Comparison of ENCODE assay signal across 8 cellular contexts in the genomic region with DNA sequence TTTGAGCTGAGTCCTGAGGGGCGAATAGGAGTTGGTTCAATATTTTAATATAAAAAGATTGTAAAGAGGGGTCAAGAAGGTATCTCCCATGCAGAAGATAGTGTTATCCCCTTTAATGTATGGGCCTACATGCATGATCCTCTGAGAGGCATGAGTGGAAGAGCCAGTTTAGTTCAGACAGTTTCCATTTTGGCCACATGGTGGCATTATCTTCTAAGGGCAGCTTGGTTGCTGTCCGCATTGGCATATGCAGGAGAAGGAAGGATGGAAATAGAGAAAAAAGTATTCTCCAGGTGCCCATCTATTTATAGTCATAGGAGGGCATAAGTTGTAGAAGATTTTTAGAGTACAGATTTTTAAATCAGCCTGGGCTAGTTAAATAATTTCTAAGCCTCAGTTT. TPM values are rescaled to one million over a fixed set of nuclear protein-coding genes. Genes with fewer than 3 reads are reported as not detected.
DNase-seq lines count a peak whose midpoint lies in the region; ATAC-seq, FAIRE-seq and TF ChIP-seq lines count a peak whose summit lies in the region.

No MANE protein-coding gene starts in this region.

- CTCF ChIA-PET in endothelial cell of umbilical vein (lab: Charles Lee), result interaction anchor here (0.6 to 1.4 kb wide), 3 partner anchors 71 to 150 kb away, joined by 3 to 6 read pairs (median 5); no protein-coding TSS in a partner anchor

- FAIRE-seq in endothelial cell of umbilical vein (lab: Jason Lieb, UNC), result no peak

- no peak overlapping the region for H2AFZ ChIP-seq in endothelial cell of umbilical vein (ENCODE audit: low read depth, low read length)

- H3K9ac ChIP-seq in endothelial cell of umbilical vein (replicated peaks; ENCODE audit: extremely low read depth, insufficient read depth, low read length), result no peak overlapping the region

- peaks cover 0 to 16% (median 0%) of the 10 kb centered on the region in 12 donors for H3K9me3 ChIP-seq in heart left ventricle
- H3K9me3 ChIP-seq in endothelial cell of umbilical vein (replicated peaks; ENCODE audit: control insufficient read depth, insufficient read depth, low read length), result no peaks in the 10 kb centered on the region

- peaks cover 5% of the 10 kb centered on the region for H3K9me3 Mint-ChIP-seq in type B pancreatic cell

- no TSS peak for BruUV-seq in endothelial cell of umbilical vein (replicated peaks; lab: Mats Ljungman, UMichigan)

- intact Hi-C loops in heart left ventricle (cut with DNase I), result loop anchor here in 5 of 10 donors (2.0 to 10.0 kb wide), 5 partner anchors 35 to 120 kb away; no protein-coding TSS in a partner anchor
- intact Hi-C loops in Right ventricle myocardium superior (cut with DNase I), result no loop called here
- intact Hi-C loops in endothelial cell of umbilical vein (cut with micrococcal nuclease), result no loop called here

- H3K4me1 ChIP-seq in heart left ventricle (peaks cover 3 to 82% (median 54%) of the 10 kb centered on the region in 12 donors), endothelial cell of umbilical vein (ENCODE audit: control insufficient read depth, extremely low read depth, insufficient read depth, low read length) (peaks cover 37% of the 10 kb centered on the region)

- no peak for TF ChIP-seq POLR2A in heart left ventricle (IDR thresholded peaks at IDR 0.05)
- TF ChIP-seq POLR2A in endothelial cell of umbilical vein (IDR thresholded peaks at IDR 0.05; ENCODE audit: low read depth, low read length), result no peak

- H3K36me3 ChIP-seq in heart left ventricle (peaks cover 0 to 28% (median 5%) of the 10 kb centered on the region in 9 donors), endothelial cell of umbilical vein (ENCODE audit: control insufficient read depth in 2 of 2, extremely low read depth in 1 of 2, insufficient read depth in 2 of 2, low read length in 2 of 2) (peaks cover 4 to 6% of the 10 kb centered on the region in 2 experiments)

- H3K4me3 Mint-ChIP-seq in type B pancreatic cell, result no peak overlapping the region

- dilution Hi-C loops in endothelial cell of umbilical vein (cut with MboI; ENCODE audit: extremely low pct_ligation_motif_present, low sequenced_read_pairs), result no loop called here

- TF ChIP-seq CTCF in heart left ventricle (IDR thresholded peaks at IDR 0.05), result peak; percentile 16 to 57 (median 32)
- peak; percentile 39 to 45 for TF ChIP-seq CTCF in endothelial cell of umbilical vein (IDR thresholded peaks at IDR 0.05; ENCODE audit: extremely low read depth in 1 of 2, insufficient read depth in 1 of 2, low read depth in 1 of 2, low read length in 2 of 2)
- peak; percentile 74 for TF ChIP-seq CTCF in type B pancreatic cell (conservative IDR thresholded peaks at IDR 0.05)

- H3K27ac Mint-ChIP-seq in type B pancreatic cell, result no peak overlapping the region

- H3K4me1 Mint-ChIP-seq in type B pancreatic cell (ENCODE audit: unreplicated experiment), result peaks cover 31% of the 10 kb centered on the region

- POLR2A ChIA-PET in endothelial cell of umbilical vein (lab: Charles Lee), result interaction anchor here (0.8 kb wide), 1 partner anchor 150 kb away, joined by 3 read pairs; no protein-coding TSS in a partner anchor

- H4K20me1 ChIP-seq in endothelial cell of umbilical vein (replicated peaks; ENCODE audit: control insufficient read depth, extremely low read depth, insufficient read depth, low read length), result no peaks in the 10 kb centered on the region

- peaks cover 97% of the 10 kb centered on the region for H3K79me2 ChIP-seq in endothelial cell of umbilical vein (ENCODE audit: control insufficient read depth, insufficient read depth, low read length)

- WGBS in heart left ventricle, 4 donors, result 93 to 99% (median 95%) methylated on average over 2 of the region's 2 CpGs

- peaks cover 29% of the 10 kb centered on the region for H3K36me3 Mint-ChIP-seq in type B pancreatic cell

- no peak for ATAC-seq in heart left ventricle
- ATAC-seq in Right ventricle myocardium superior (ENCODE audit: poor library complexity), result no peak
- ATAC-seq in HG02884 (IDR thresholded peaks at IDR 0.05; ENCODE audit: unreplicated experiment), result no peak
- no peak for ATAC-seq in HG03139 (IDR thresholded peaks at IDR 0.05; ENCODE audit: unreplicated experiment)

- H3K27me3 ChIP-seq in heart left ventricle (no peaks in the 10 kb centered on the region), endothelial cell of umbilical vein (ENCODE audit: control insufficient read depth in 2 of 2, insufficient read depth in 2 of 2, low read length in 2 of 2) (no peaks in the 10 kb centered on the region)

- H3K27ac ChIP-seq in heart left ventricle (no peak overlapping the region), endothelial cell of umbilical vein (ENCODE audit: insufficient read depth, low read depth, low read length) (no peak overlapping the region)

- no peaks in the 10 kb centered on the region for H3K9me1 ChIP-seq in endothelial cell of umbilical vein (replicated peaks; ENCODE audit: control insufficient read depth, extremely low read depth, insufficient read depth, low read length)

- H3K4me3 ChIP-seq in heart left ventricle (no peak overlapping the region), endothelial cell of umbilical vein (replicated peaks in 1 of 3; ENCODE audit: insufficient read depth in 1 of 3, low read depth in 1 of 3, low read length in 3 of 3) (no peak overlapping the region)

- peaks cover 5% of the 10 kb centered on the region for H3K27me3 Mint-ChIP-seq in type B pancreatic cell

- H3K4me2 ChIP-seq in endothelial cell of umbilical vein (ENCODE audit: insufficient read depth, low read length), result no peak overlapping the region

- DNase-seq in heart left ventricle (no peak), Right ventricle myocardium superior (no peak), NCI-H69 (lab: John Stamatoyannopoulos, UW) (peak; percentile 63), endothelial cell of umbilical vein (ENCODE audit: low read depth, low spot score) (peak; percentile 47), type B pancreatic cell (ENCODE audit: extremely low spot score, unreplicated experiment) (no peak), NCI-H1048 (lab: John Stamatoyannopoulos, UW) (no peak)

TF ChIP-seq in endothelial cell of umbilical vein, 7 proteins besides CTCF, POLR2A, EP300 and RAD21:
- TF ChIP-seq EZH2 (IDR thresholded peaks at IDR 0.05; ENCODE audit: borderline replicate concordance, low read depth, low read length, severe bottlenecking) (no peak), POLR2AphosphoS5 (IDR thresholded peaks at IDR 0.05; ENCODE audit: insufficient read depth, low read depth, low read length) (peak; percentile 26)

RNA-seq across cellular contexts. Expression of a gene that starts 5.4 kb away (rescaled TPM):
- total RNA-seq in heart left ventricle (100 to 1,000 TPM in 8 of 9 donors, 10 to 100 TPM in 1; 95.7 to 247 (median 159) TPM), Right ventricle myocardium superior (149 TPM), endothelial cell of umbilical vein (88.8 and 95.3 TPM in 2 replicates), type B pancreatic cell (ENCODE audit: low replicate concordance) (14.4 and 23.0 TPM in 2 replicates)
- polyA plus RNA-seq in heart left ventricle (10 to 100 TPM; 45.0 to 63.6 TPM), endothelial cell of umbilical vein (31.8 and 37.7 TPM in 2 replicates)
- polyA plus RNA-seq in endothelial cell of umbilical vein (2011; cell fraction: cytosol; rRNA removed), result 27.5 and 30.5 TPM in 2 replicates
- 108 and 143 TPM in 2 replicates for polyA plus RNA-seq in endothelial cell of umbilical vein (2011; cell fraction: nucleus; rRNA removed)
- 48.8 and 52.8 TPM in 2 replicates for polyA plus RNA-seq in endothelial cell of umbilical vein (2012)
- polyA minus RNA-seq in endothelial cell of umbilical vein, result 164 and 178 TPM in 2 replicates
- 1.9 TPM for polyA minus RNA-seq in endothelial cell of umbilical vein (2011; cell fraction: cytosol; rRNA and poly(A)+ RNA removed)
- 249 and 262 TPM in 2 replicates for polyA minus RNA-seq in endothelial cell of umbilical vein (2011; cell fraction: nucleus; rRNA and poly(A)+ RNA removed)

Comparison
In these comparisons a context has a peak if more than half of its experiments do, and no peak if none do; other contexts are left out.
1. DNase-seq: peak in NCI-H69 (single experiment) and endothelial cell of umbilical vein (single experiment); none in heart left ventricle (0 of 5), Right ventricle myocardium superior (single experiment), type B pancreatic cell (single experiment) and NCI-H1048 (single experiment).
2. Peak in every context shown above with its lines, with median percentiles within 50 percentile points of each other: CTCF ChIP-seq.